20 cellular contexts compared by ENCODE assay signal in the genomic region with DNA sequence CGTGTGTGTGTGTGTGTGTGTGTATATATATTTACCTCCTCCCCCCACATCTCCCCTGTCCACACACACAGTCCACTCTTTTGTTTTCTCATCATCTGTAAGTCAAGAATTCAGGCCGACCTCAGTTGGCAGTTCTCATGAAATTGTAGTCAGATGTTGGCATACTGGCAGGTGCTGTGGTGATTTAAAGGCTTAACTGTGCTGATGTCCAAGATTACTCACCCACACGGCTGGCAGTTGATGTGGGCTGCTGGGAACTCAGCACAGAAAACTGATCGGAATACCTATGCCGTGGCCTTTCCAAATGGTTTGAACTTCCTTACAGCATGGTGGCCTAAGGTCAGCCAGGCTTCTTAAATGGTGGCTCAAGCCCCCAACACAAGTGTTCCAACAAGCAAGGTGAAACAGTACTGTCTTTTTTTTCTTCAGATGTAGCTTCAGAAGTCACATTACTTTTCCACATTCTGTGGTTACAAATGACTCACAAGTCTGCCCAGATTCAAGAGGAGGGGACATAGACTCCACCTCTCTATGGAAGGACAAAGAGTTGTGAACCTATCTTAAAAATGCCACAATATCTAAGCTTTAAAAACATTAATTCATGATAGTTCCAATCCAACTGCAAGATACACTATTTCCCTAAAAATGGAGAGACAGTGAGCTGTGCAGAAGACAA.
DNase-seq lines count a peak whose midpoint lies in the region; ATAC-seq and TF ChIP-seq lines count a peak whose summit lies in the region.
"Had no signal": no experiment of that assay in that cellular context is flagged by ENCODE, and none has a peak within 500 bp of the region (broad histone marks: within the 10 kb centered on the region; RNA-seq: fewer than 3 reads in every experiment).

No MANE protein-coding gene starts in this region.

- H3K27ac ChIP-seq in RWPE2 (ENCODE audit: poor library complexity, severe bottlenecking) = no peak overlapping the region
- H3K27ac ChIP-seq in epithelial cell of prostate = no peak overlapping the region
- peak overlapping the region in 2 of 4 donors; percentile 30 to 73 for H3K27ac ChIP-seq in gastrocnemius medialis
- H3K27ac ChIP-seq: PC-9 had no signal

- ATAC-seq in RWPE2 (ENCODE audit: low read depth) = 0 out of 3 replicates have a peak, but pooled peaks have one; percentile 33
- peak; percentile 72 to 82 for ATAC-seq in gastrocnemius medialis
- ATAC-seq in HG02623 (IDR thresholded peaks at IDR 0.05; ENCODE audit: unreplicated experiment) = no peak
- ATAC-seq: K562 had no signal

- H3K4me3 ChIP-seq in RWPE2 (ENCODE audit: severe bottlenecking) (no peak overlapping the region), gastrocnemius medialis (no peak overlapping the region)
- H3K4me3 ChIP-seq: K562, PC-9 had no signal

- H3K9me3 ChIP-seq in RWPE2 (ENCODE audit: severe bottlenecking) (no peaks in the 10 kb centered on the region), gastrocnemius medialis (no peaks in the 10 kb centered on the region)

- DNase-seq in HT1080 (ENCODE audit: low read depth) = peak; percentile 83
- no peak for DNase-seq in RWPE2 (ENCODE audit: low spot score)
- peak; percentile 6 for DNase-seq in epithelial cell of prostate (ENCODE audit: low read depth, low spot score)
- DNase-seq in gastrocnemius medialis = peak; percentile 28 to 50
- DNase-seq in DMS79 (lab: John Stamatoyannopoulos, UW) = no peak
- no peak for DNase-seq in activated naive CD4-positive, alpha-beta T cell (lab: John Stamatoyannopoulos, UW)
- no peak for DNase-seq in SK-N-DZ (ENCODE audit: low spot score)
- DNase-seq: Caco-2; CD4-positive, CD25-positive, alpha-beta regulatory T cell; DMS53; H9; NCI-H1092; NCI-H146; NCI-H2081 treated with DMSO at 0.1 percent for 48 hours; NCI-H510A treated with DMSO at 0.1 percent for 48 hours; NCI-H82; PC-9; Right ventricle myocardium superior had no signal

- no peaks in the 10 kb centered on the region for H3K27me3 ChIP-seq in RWPE2 (ENCODE audit: insufficient read depth, poor library complexity, severe bottlenecking)
- no peaks in the 10 kb centered on the region for H3K27me3 ChIP-seq in gastrocnemius medialis

- TF ChIP-seq CTCF in RWPE2 (IDR thresholded peaks at IDR 0.05; ENCODE audit: poor library complexity, severe bottlenecking) (no peak), gastrocnemius medialis (IDR thresholded peaks at IDR 0.05 in 4 of 5, conservative IDR thresholded peaks at IDR 0.05 in 1 of 5) (no peak)

- intact Hi-C loops in gastrocnemius medialis (cut with DNase I; ENCODE audit: low total_unique reads) = no loop called here

- no peaks in the 10 kb centered on the region for H3K36me3 ChIP-seq in RWPE2 (ENCODE audit: low read depth)
- H3K36me3 ChIP-seq in gastrocnemius medialis = no peaks in the 10 kb centered on the region

- in situ Hi-C loops in gastrocnemius medialis (cut with MboI; ENCODE audit: low sequenced_read_pairs in 4 of 4) = no loop called here

- H3K4me1 ChIP-seq in RWPE2 (ENCODE audit: insufficient read depth, poor library complexity, severe bottlenecking) = no peaks in the 10 kb centered on the region
- peaks cover 0 to 7% of the 10 kb centered on the region in 2 donors for H3K4me1 ChIP-seq in gastrocnemius medialis

- no peak for TF ChIP-seq POLR2A in gastrocnemius medialis (IDR thresholded peaks at IDR 0.05)

Comparison
In these comparisons a context has a peak if more than half of its experiments do, and no peak if none do; other contexts are left out.
1. DNase-seq: peak in HT1080 (single experiment), epithelial cell of prostate (single experiment) and gastrocnemius medialis (2 of 2); none in RWPE2 (single experiment), DMS79 (single experiment), activated naive CD4-positive, alpha-beta T cell (0 of 4) and SK-N-DZ (single experiment).